1 cellular context compared by ENCODE assay signal in the genomic region with DNA sequence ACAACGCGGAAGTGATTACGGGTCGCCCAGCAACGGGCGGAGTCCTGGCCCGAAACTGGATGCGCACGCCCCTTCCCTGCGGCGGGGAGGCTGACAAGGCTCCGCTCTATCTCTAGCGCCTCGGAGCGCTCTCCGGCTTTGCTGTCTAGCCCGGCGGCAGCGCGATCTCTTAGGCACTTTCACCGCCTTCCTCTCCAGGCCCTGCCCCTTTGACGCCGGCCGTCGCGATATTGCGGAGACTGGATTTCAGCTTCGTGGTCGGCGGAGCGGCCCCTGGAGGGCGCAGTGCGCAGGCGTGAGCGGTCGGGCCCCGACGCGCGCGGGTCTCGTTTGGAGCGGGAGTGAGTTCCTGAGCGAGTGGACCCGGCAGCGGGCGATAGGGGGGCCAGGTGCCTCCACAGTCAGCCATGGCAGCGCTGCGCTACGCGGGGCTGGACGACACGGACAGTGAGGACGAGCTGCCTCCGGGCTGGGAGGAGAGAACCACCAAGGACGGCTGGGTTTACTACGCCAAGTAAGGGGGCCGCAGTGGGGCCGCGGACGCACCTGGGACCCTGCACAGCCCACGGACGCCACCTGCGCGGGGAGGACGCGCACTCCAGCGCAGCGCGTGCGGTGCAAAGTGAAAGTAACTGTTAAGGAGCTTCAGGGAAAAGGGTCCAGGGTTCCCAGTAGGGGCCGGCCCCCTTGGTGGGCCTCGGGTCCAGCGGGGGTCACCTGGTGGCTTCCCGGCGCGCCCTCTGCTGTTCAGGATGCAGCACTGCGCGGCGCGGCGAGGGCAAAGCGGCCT.
TF ChIP-seq lines count a peak whose summit lies in the region.

A gene (plus strand): TSS at position 283 of the 790 bp plus-strand sequence.

TF ChIP-seq in GM12878, 131 proteins besides CTCF, POLR2A, EP300 and RAD21 (continued from another document and continues in another):
- TF ChIP-seq, protein P1, sequence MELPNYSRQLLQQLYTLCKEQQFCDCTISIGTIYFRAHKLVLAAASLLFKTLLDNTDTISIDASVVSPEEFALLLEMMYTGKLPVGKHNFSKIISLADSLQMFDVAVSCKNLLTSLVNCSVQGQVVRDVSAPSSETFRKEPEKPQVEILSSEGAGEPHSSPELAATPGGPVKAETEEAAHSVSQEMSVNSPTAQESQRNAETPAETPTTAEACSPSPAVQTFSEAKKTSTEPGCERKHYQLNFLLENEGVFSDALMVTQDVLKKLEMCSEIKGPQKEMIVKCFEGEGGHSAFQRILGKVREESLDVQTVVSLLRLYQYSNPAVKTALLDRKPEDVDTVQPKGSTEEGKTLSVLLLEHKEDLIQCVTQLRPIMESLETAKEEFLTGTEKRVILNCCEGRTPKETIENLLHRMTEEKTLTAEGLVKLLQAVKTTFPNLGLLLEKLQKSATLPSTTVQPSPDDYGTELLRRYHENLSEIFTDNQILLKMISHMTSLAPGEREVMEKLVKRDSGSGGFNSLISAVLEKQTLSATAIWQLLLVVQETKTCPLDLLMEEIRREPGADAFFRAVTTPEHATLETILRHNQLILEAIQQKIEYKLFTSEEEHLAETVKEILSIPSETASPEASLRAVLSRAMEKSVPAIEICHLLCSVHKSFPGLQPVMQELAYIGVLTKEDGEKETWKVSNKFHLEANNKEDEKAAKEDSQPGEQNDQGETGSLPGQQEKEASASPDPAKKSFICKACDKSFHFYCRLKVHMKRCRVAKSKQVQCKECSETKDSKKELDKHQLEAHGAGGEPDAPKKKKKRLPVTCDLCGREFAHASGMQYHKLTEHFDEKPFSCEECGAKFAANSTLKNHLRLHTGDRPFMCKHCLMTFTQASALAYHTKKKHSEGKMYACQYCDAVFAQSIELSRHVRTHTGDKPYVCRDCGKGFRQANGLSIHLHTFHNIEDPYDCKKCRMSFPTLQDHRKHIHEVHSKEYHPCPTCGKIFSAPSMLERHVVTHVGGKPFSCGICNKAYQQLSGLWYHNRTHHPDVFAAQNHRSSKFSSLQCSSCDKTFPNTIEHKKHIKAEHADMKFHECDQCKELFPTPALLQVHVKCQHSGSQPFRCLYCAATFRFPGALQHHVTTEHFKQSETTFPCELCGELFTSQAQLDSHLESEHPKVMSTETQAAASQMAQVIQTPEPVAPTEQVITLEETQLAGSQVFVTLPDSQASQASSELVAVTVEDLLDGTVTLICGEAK (IDR thresholded peaks at IDR 0.05; ENCODE audit: borderline replicate concordance): peak; percentile 73
- TF ChIP-seq KDM1A (IDR thresholded peaks at IDR 0.05; ENCODE audit: borderline replicate concordance): no peak
- no peak for TF ChIP-seq ZNF274 (IDR thresholded peaks at IDR 0.05; ENCODE audit: insufficient read depth, insufficient read length)
- TF ChIP-seq, protein P2, sequence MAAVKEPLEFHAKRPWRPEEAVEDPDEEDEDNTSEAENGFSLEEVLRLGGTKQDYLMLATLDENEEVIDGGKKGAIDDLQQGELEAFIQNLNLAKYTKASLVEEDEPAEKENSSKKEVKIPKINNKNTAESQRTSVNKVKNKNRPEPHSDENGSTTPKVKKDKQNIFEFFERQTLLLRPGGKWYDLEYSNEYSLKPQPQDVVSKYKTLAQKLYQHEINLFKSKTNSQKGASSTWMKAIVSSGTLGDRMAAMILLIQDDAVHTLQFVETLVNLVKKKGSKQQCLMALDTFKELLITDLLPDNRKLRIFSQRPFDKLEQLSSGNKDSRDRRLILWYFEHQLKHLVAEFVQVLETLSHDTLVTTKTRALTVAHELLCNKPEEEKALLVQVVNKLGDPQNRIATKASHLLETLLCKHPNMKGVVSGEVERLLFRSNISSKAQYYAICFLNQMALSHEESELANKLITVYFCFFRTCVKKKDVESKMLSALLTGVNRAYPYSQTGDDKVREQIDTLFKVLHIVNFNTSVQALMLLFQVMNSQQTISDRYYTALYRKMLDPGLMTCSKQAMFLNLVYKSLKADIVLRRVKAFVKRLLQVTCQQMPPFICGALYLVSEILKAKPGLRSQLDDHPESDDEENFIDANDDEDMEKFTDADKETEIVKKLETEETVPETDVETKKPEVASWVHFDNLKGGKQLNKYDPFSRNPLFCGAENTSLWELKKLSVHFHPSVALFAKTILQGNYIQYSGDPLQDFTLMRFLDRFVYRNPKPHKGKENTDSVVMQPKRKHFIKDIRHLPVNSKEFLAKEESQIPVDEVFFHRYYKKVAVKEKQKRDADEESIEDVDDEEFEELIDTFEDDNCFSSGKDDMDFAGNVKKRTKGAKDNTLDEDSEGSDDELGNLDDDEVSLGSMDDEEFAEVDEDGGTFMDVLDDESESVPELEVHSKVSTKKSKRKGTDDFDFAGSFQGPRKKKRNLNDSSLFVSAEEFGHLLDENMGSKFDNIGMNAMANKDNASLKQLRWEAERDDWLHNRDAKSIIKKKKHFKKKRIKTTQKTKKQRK (IDR thresholded peaks at IDR 0.05; ENCODE audit: low read depth, low read length): no peak
- no peak for TF ChIP-seq ZBED1 (IDR thresholded peaks at IDR 0.05; ENCODE audit: borderline replicate concordance)
- no peak for TF ChIP-seq FOXM1 (IDR thresholded peaks at IDR 0.05; ENCODE audit: low read depth, low read length)
- TF ChIP-seq SMARCA5 (IDR thresholded peaks at IDR 0.05): 0 out of 2 replicates have a peak, but pooled peaks have one; percentile 72
- no peak for TF ChIP-seq PAX8 (IDR thresholded peaks at IDR 0.05)
- TF ChIP-seq SMC3 (IDR thresholded peaks at IDR 0.05; ENCODE audit: borderline replicate concordance, low read length): peak; percentile 30; the same call in 1 of the 2 replicates
- no peak for TF ChIP-seq EZH2 (IDR thresholded peaks at IDR 0.05; ENCODE audit: borderline replicate concordance, control insufficient read depth, low read depth, low read length)
- TF ChIP-seq RCOR1 (conservative IDR thresholded peaks at IDR 0.05; ENCODE audit: low read depth, low read length): no peak
- TF ChIP-seq, protein P3, sequence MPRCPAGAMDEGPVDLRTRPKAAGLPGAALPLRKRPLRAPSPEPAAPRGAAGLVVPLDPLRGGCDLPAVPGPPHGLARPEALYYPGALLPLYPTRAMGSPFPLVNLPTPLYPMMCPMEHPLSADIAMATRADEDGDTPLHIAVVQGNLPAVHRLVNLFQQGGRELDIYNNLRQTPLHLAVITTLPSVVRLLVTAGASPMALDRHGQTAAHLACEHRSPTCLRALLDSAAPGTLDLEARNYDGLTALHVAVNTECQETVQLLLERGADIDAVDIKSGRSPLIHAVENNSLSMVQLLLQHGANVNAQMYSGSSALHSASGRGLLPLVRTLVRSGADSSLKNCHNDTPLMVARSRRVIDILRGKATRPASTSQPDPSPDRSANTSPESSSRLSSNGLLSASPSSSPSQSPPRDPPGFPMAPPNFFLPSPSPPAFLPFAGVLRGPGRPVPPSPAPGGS (IDR thresholded peaks at IDR 0.05; ENCODE audit: borderline replicate concordance, insufficient read depth, low read depth, low read length, poor library complexity, severe bottlenecking): no peak
- TF ChIP-seq CBX3 (IDR thresholded peaks at IDR 0.05; ENCODE audit: borderline replicate concordance, low read depth): no peak
- TF ChIP-seq, protein P4, sequence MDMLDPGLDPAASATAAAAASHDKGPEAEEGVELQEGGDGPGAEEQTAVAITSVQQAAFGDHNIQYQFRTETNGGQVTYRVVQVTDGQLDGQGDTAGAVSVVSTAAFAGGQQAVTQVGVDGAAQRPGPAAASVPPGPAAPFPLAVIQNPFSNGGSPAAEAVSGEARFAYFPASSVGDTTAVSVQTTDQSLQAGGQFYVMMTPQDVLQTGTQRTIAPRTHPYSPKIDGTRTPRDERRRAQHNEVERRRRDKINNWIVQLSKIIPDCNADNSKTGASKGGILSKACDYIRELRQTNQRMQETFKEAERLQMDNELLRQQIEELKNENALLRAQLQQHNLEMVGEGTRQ (IDR thresholded peaks at IDR 0.05; ENCODE audit: borderline replicate concordance, low read depth, low read length): no peak
- no peak for TF ChIP-seq JUND (IDR thresholded peaks at IDR 0.05; ENCODE audit: low read depth, low read length)
- no peak for TF ChIP-seq SREBF2 (IDR thresholded peaks at IDR 0.05; ENCODE audit: low read length)
- TF ChIP-seq, protein P5, sequence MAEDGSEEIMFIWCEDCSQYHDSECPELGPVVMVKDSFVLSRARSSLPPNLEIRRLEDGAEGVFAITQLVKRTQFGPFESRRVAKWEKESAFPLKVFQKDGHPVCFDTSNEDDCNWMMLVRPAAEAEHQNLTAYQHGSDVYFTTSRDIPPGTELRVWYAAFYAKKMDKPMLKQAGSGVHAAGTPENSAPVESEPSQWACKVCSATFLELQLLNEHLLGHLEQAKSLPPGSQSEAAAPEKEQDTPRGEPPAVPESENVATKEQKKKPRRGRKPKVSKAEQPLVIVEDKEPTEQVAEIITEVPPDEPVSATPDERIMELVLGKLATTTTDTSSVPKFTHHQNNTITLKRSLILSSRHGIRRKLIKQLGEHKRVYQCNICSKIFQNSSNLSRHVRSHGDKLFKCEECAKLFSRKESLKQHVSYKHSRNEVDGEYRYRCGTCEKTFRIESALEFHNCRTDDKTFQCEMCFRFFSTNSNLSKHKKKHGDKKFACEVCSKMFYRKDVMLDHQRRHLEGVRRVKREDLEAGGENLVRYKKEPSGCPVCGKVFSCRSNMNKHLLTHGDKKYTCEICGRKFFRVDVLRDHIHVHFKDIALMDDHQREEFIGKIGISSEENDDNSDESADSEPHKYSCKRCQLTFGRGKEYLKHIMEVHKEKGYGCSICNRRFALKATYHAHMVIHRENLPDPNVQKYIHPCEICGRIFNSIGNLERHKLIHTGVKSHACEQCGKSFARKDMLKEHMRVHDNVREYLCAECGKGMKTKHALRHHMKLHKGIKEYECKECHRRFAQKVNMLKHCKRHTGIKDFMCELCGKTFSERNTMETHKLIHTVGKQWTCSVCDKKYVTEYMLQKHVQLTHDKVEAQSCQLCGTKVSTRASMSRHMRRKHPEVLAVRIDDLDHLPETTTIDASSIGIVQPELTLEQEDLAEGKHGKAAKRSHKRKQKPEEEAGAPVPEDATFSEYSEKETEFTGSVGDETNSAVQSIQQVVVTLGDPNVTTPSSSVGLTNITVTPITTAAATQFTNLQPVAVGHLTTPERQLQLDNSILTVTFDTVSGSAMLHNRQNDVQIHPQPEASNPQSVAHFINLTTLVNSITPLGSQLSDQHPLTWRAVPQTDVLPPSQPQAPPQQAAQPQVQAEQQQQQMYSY (CRISPR knock-in tag; IDR thresholded peaks at IDR 0.05): no peak
- TF ChIP-seq POLR2AphosphoS2 (IDR thresholded peaks at IDR 0.05; ENCODE audit: low read depth, low read length): no peak
- no peak for TF ChIP-seq SRF (IDR thresholded peaks at IDR 0.05; ENCODE audit: low read depth in 2 of 2, low read length in 2 of 2)
- TF ChIP-seq YBX1 (IDR thresholded peaks at IDR 0.05): no peak
- no peak for TF ChIP-seq SIX5 (IDR thresholded peaks at IDR 0.05; ENCODE audit: low read depth, low read length, severe bottlenecking)
- TF ChIP-seq SPI1 (IDR thresholded peaks at IDR 0.05; ENCODE audit: borderline replicate concordance, insufficient read depth, low read depth, low read length): no peak
- 0 out of 2 replicates have a peak, but pooled peaks have one; percentile 18 for TF ChIP-seq MTA2 (IDR thresholded peaks at IDR 0.05; ENCODE audit: low read depth)
- peak; percentile 85 for TF ChIP-seq MXI1 (IDR thresholded peaks at IDR 0.05; ENCODE audit: low read depth, low read length)
- TF ChIP-seq NFIC (IDR thresholded peaks at IDR 0.05; ENCODE audit: low read depth, low read length): no peak
- no peak for TF ChIP-seq FOS (IDR thresholded peaks at IDR 0.05; ENCODE audit: borderline replicate concordance, extremely low read depth, insufficient read length)
- TF ChIP-seq, protein P6, sequence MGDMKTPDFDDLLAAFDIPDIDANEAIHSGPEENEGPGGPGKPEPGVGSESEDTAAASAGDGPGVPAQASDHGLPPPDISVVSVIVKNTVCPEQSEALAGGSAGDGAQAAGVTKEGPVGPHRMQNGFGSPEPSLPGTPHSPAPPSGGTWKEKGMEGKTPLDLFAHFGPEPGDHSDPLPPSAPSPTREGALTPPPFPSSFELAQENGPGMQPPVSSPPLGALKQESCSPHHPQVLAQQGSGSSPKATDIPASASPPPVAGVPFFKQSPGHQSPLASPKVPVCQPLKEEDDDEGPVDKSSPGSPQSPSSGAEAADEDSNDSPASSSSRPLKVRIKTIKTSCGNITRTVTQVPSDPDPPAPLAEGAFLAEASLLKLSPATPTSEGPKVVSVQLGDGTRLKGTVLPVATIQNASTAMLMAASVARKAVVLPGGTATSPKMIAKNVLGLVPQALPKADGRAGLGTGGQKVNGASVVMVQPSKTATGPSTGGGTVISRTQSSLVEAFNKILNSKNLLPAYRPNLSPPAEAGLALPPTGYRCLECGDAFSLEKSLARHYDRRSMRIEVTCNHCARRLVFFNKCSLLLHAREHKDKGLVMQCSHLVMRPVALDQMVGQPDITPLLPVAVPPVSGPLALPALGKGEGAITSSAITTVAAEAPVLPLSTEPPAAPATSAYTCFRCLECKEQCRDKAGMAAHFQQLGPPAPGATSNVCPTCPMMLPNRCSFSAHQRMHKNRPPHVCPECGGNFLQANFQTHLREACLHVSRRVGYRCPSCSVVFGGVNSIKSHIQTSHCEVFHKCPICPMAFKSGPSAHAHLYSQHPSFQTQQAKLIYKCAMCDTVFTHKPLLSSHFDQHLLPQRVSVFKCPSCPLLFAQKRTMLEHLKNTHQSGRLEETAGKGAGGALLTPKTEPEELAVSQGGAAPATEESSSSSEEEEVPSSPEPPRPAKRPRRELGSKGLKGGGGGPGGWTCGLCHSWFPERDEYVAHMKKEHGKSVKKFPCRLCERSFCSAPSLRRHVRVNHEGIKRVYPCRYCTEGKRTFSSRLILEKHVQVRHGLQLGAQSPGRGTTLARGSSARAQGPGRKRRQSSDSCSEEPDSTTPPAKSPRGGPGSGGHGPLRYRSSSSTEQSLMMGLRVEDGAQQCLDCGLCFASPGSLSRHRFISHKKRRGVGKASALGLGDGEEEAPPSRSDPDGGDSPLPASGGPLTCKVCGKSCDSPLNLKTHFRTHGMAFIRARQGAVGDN (IDR thresholded peaks at IDR 0.05): no peak
- peak; percentile 54; the same call in 1 of the 3 replicates for TF ChIP-seq POU2F2 (IDR thresholded peaks at IDR 0.05; ENCODE audit: borderline replicate concordance, low read depth, low read length)
- TF ChIP-seq CREM (IDR thresholded peaks at IDR 0.05; ENCODE audit: low read depth): peak; percentile 86
- TF ChIP-seq NFYA (IDR thresholded peaks at IDR 0.05; ENCODE audit: borderline replicate concordance, low read depth, low read length): no peak
- no peak for TF ChIP-seq WRNIP1 (IDR thresholded peaks at IDR 0.05; ENCODE audit: borderline replicate concordance, low read depth, low read length)
- TF ChIP-seq YY1 (IDR thresholded peaks at IDR 0.05; ENCODE audit: low read depth, low read length): peak; percentile 86
